In genomic region chr16:11396241-11397048, GRCh38 we compare ENCODE assay signal across 9 cellular contexts. TPM values are rescaled to one million over a fixed set of nuclear protein-coding genes. Genes with fewer than 3 reads are reported as not detected.
DNase-seq lines count a peak whose midpoint lies in the region; ATAC-seq and TF ChIP-seq lines count a peak whose summit lies in the region.
"Had no signal": no experiment of that assay in that cellular context is flagged by ENCODE, and none has a peak within 500 bp of the region (broad histone marks: within the 10 kb centered on the region; RNA-seq: fewer than 3 reads in every experiment).

No MANE protein-coding gene starts in this region.

- TF ChIP-seq CTCF in GM12872 (IDR thresholded peaks at IDR 0.05; ENCODE audit: insufficient read depth, low read depth, low read length) (peak; percentile 98), lower lobe of right lung (IDR thresholded peaks at IDR 0.05) (peak; percentile 100)

- ATAC-seq in lower lobe of right lung (peak; percentile 73 to 75), GM21526 (IDR thresholded peaks at IDR 0.05; ENCODE audit: low FRiP score, unreplicated experiment) (no peak)

- no peaks in the 10 kb centered on the region for H3K36me3 ChIP-seq in lower lobe of right lung

- intact Hi-C loops in lower lobe of right lung (cut with DNase I) = no loop called here

- H3K9me3 ChIP-seq in lower lobe of right lung = no peaks in the 10 kb centered on the region

- no peaks in the 10 kb centered on the region for H3K4me1 ChIP-seq in lower lobe of right lung

- H3K27ac ChIP-seq in lower lobe of right lung = no peak overlapping the region
- H3K27ac ChIP-seq: skin epidermis had no signal

- H3K4me3 ChIP-seq in lower lobe of right lung = no peak overlapping the region
- H3K4me3 ChIP-seq: skin epidermis had no signal

- DNase-seq in 8988T (peak; percentile 92), NCI-H2227 (lab: John Stamatoyannopoulos, UW; ENCODE audit: unreplicated experiment) (peak; percentile 86), dermis microvascular lymphatic vessel endothelial cell (ENCODE audit: low read depth in 2 of 2) (peak; percentile 7 to 55), lower lobe of right lung (peak; percentile 74)
- DNase-seq in activated CD4-positive, alpha-beta T cell treated with anti-CD3 and anti-CD28 coated beads, Interleukin-2, amount 50 U/mL, for 24 hours (ENCODE audit: low read depth in 1 of 2, low spot score in 1 of 2) = peak; percentile 52 to 55
- peak; percentile 29 to 66 (median 52) for DNase-seq in stimulated activated CD4-positive, alpha-beta T cell treated with anti-CD3 and anti-CD28 coated beads, TNF-alpha, amount 100 ng/mL, for 48 hours (ENCODE audit: low read depth in 3 of 3)

- H3K27me3 ChIP-seq in lower lobe of right lung (ENCODE audit: low read depth) = no peaks in the 10 kb centered on the region

RNA-seq across cellular contexts. Expression of gene RMI2, which starts 51.2 kb away (rescaled TPM):
- 3.7 and 6.7 TPM in 2 replicates for total RNA-seq in dermis microvascular lymphatic vessel endothelial cell
- total RNA-seq in lower lobe of right lung = 1.7 TPM

Comparison
In these comparisons a context has a peak if more than half of its experiments do, and no peak if none do; other contexts are left out.
1. DNase-seq: peak in every context shown above with its lines; median percentile 92 in 8988T; 86 in NCI-H2227; 74 in lower lobe of right lung; 54 in activated CD4-positive, alpha-beta T cell treated with anti-CD3 and anti-CD28 coated beads, Interleukin-2, amount 50 U/mL, for 24 hours; 52 in stimulated activated CD4-positive, alpha-beta T cell treated with anti-CD3 and anti-CD28 coated beads, TNF-alpha, amount 100 ng/mL, for 48 hours; 31 in dermis microvascular lymphatic vessel endothelial cell.